28 cellular contexts compared by ENCODE assay signal in the genomic region with DNA sequence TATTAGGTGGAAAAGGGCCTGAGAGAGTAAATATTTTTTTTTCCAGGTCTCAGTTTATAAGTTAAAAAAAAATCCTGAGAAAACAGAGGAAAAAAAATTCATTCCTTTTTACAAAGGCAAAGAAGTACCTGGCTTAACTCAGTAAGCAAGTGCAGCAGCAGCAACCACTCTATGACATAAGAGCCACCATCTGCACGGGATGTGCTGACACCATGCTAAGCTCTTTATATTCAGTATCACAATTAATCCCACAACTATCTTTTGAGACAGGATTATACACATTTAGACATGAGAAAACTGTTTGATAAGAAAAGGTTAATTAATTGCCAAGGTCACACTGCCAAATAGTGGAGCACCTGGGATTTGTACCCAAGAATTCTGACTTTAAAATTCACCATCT. TPM values are rescaled to one million over a fixed set of nuclear protein-coding genes. Genes with fewer than 3 reads are reported as not detected.
"Had no signal": no experiment of that assay in that cellular context is flagged by ENCODE, and none has a peak within 500 bp of the region (broad histone marks: within the 10 kb centered on the region; RNA-seq: fewer than 3 reads in every experiment).

No MANE protein-coding gene starts in this region.

- H3K9me3 ChIP-seq: lower lobe of right lung, pancreas, prostate gland, stomach, testis, tibial artery, upper lobe of right lung had no signal

- H3K4me1 ChIP-seq: lower lobe of right lung, pancreas, prostate gland, testis, tibial artery, upper lobe of right lung had no signal

- ATAC-seq: left cardiac atrium; left lobe of liver; lower lobe of right lung; naive thymus-derived CD8-positive, alpha-beta T cell; pancreas; sciatic nerve; stimulated activated naive B cell treated with anti-CD40 and anti-IgM and Interleukin-4, amounts not matched to agents 10 μg/mL and 1 μg/mL and 100 μg/mL, for 72 hours; stimulated activated naive CD8-positive, alpha-beta T cell treated with anti-CD3 and anti-CD28 coated beads, Interleukin-15, Interleukin-2, amounts not matched to agents 100 U/mL and 50 U/mL, for 24 hours had no signal

- H3K27ac ChIP-seq: lower lobe of right lung, pancreas, prostate gland, skin epidermis, stomach, testis, tibial artery, upper lobe of right lung had no signal

- H3K36me3 ChIP-seq: lower lobe of right lung, pancreas, prostate gland, stomach, tibial artery, upper lobe of right lung had no signal

- H3K27ac Mint-ChIP-seq: naive thymus-derived CD8-positive, alpha-beta T cell; nephron; stimulated activated naive B cell treated with anti-CD40 and anti-IgM and Interleukin-4, amounts not matched to agents 10 μg/mL and 1 μg/mL and 100 μg/mL, for 72 hours had no signal

- H3K4me1 Mint-ChIP-seq: naive thymus-derived CD8-positive, alpha-beta T cell; neural crest cell; stimulated activated naive B cell treated with anti-CD40 and anti-IgM and Interleukin-4, amounts not matched to agents 10 μg/mL and 1 μg/mL and 100 μg/mL, for 72 hours had no signal

- H3K36me3 Mint-ChIP-seq: naive thymus-derived CD8-positive, alpha-beta T cell; stimulated activated naive B cell treated with anti-CD40 and anti-IgM and Interleukin-4, amounts not matched to agents 10 μg/mL and 1 μg/mL and 100 μg/mL, for 72 hours had no signal

- H3K9me3 Mint-ChIP-seq: nephron, neural crest cell had no signal

- DNase-seq: kidney glomerular epithelial cell; left cardiac atrium; lower lobe of right lung; mammary epithelial cell; mesenchymal stem cell; naive thymus-derived CD8-positive, alpha-beta T cell; nucleus accumbens; pancreas; posterior cingulate gyrus; retina; right cardiac atrium; stimulated activated CD4-positive, alpha-beta T cell treated with anti-CD3 and anti-CD28 coated beads, Interleukin-12 subunit alpha, Interleukin-12 subunit beta, amount 100 ng/mL, for 4 hours; stimulated activated CD4-positive, alpha-beta T cell treated with anti-CD3 and anti-CD28 coated beads, Interleukin-15, amount 100 ng/mL, for 24 hours; stimulated activated CD4-positive, alpha-beta T cell treated with anti-CD3 and anti-CD28 coated beads, Interleukin-2, amount 100 ng/mL, for 24 hours; stimulated activated CD4-positive, alpha-beta T cell treated with anti-CD3 and anti-CD28 coated beads, Interleukin-4, amount 100 ng/mL, for 1 hour; stimulated activated naive B cell treated with anti-CD40 and anti-IgM and Interleukin-4, amounts not matched to agents 10 μg/mL and 1 μg/mL and 100 μg/mL, for 72 hours; stimulated activated naive CD8-positive, alpha-beta T cell treated with anti-CD3 and anti-CD28 coated beads, Interleukin-15, Interleukin-2, amounts not matched to agents 100 U/mL and 50 U/mL, for 24 hours; stomach; testis; tibial artery; trophoblast cell; upper lobe of right lung had no signal

- H3K4me3 ChIP-seq: lower lobe of right lung, pancreas, prostate gland, skin epidermis, stomach, testis, tibial artery, upper lobe of right lung had no signal

- H3K4me3 Mint-ChIP-seq: naive thymus-derived CD8-positive, alpha-beta T cell; nephron; neural crest cell; stimulated activated naive B cell treated with anti-CD40 and anti-IgM and Interleukin-4, amounts not matched to agents 10 μg/mL and 1 μg/mL and 100 μg/mL, for 72 hours had no signal

- H3K27me3 ChIP-seq: pancreas, stomach, testis, tibial artery, upper lobe of right lung had no signal

RNA-seq across cellular contexts. Expression of a gene that starts 13.4 kb away (rescaled TPM):
- total RNA-seq: mammary epithelial cell; naive thymus-derived CD8-positive, alpha-beta T cell; neural crest cell had no signal
